7 cellular contexts compared by ENCODE assay signal in genomic region chr3:152471814-152472605, GRCh38.
DNase-seq lines count a peak whose midpoint lies in the region; TF ChIP-seq lines count a peak whose summit lies in the region.

No MANE protein-coding gene starts in this region.

- H3K27me3 ChIP-seq in WERI-Rb-1 (ENCODE audit: insufficient read depth, low read depth, severe bottlenecking): no peaks in the 10 kb centered on the region
- H3K27me3 ChIP-seq in breast epithelium: no peaks in the 10 kb centered on the region
- no peaks in the 10 kb centered on the region for H3K27me3 ChIP-seq in kidney epithelial cell (ENCODE audit: control insufficient read depth, insufficient read depth, low read length)

- H3K4me3 ChIP-seq in HFF-Myc (replicated peaks; ENCODE audit: low read depth, low read length) (no peak overlapping the region), WERI-Rb-1 (ENCODE audit: low read depth, low read length) (no peak overlapping the region), breast epithelium (peak overlapping the region; percentile 22 to 46 (median 23)), kidney epithelial cell (ENCODE audit: low read depth, low read length) (no peak overlapping the region)

- no peak overlapping the region for H3K27ac ChIP-seq in WERI-Rb-1
- peak overlapping the region in 1 of 2 donors; percentile 33 for H3K27ac ChIP-seq in breast epithelium

- TF ChIP-seq POLR2A in breast epithelium (IDR thresholded peaks at IDR 0.05): no peak

- H3K9me3 ChIP-seq in WERI-Rb-1 (ENCODE audit: severe bottlenecking) (no peaks in the 10 kb centered on the region), breast epithelium (peaks cover 0 to 9% of the 10 kb centered on the region in 2 donors)

- H3K36me3 ChIP-seq in WERI-Rb-1 (no peaks in the 10 kb centered on the region), breast epithelium (no peaks in the 10 kb centered on the region), kidney epithelial cell (ENCODE audit: control insufficient read depth, insufficient read depth, low read length) (no peaks in the 10 kb centered on the region)

- TF ChIP-seq CTCF in GM12873 (IDR thresholded peaks at IDR 0.05; ENCODE audit: insufficient read depth, low read depth, low read length, missing control alignments): peak; percentile 65
- peak; percentile 65 for TF ChIP-seq CTCF in HFF-Myc (IDR thresholded peaks at IDR 0.05; ENCODE audit: low read depth, low read length, missing control alignments)
- TF ChIP-seq CTCF in WERI-Rb-1 (IDR thresholded peaks at IDR 0.05; ENCODE audit: low read depth, low read length): peak; percentile 53
- TF ChIP-seq CTCF in breast epithelium (IDR thresholded peaks at IDR 0.05): peak; percentile 56 to 67 (median 59)
- peak; percentile 58 for TF ChIP-seq CTCF in kidney epithelial cell (IDR thresholded peaks at IDR 0.05; ENCODE audit: insufficient read depth, low read length, poor library complexity, severe bottlenecking)

- intact Hi-C loops in breast epithelium (cut with DNase I; ENCODE audit: low total_unique reads): no loop called here

- no peaks in the 10 kb centered on the region for H3K4me1 ChIP-seq in breast epithelium

- DNase-seq in HFF-Myc (ENCODE audit: extremely low read depth, low read depth) (peak; percentile 33), NCI-H1105 (lab: John Stamatoyannopoulos, UW) (peak; percentile 65), WERI-Rb-1 (peak; percentile 20), breast epithelium (ENCODE audit: low spot score in 2 of 2) (peak in 1 of 2 donors; percentile 53), kidney epithelial cell (ENCODE audit: low read depth) (no peak)
- DNase-seq in stimulated activated CD4-positive, alpha-beta T cell treated with anti-CD3 and anti-CD28 coated beads, Interleukin-2, amount 100 ng/mL, for 24 hours: peak; percentile 74 to 77

Comparison
In these comparisons a context has a peak if more than half of its experiments do, and no peak if none do; other contexts are left out.
1. H3K4me3 ChIP-seq: peak in breast epithelium (3 of 3); none in HFF-Myc (single experiment), WERI-Rb-1 (single experiment) and kidney epithelial cell (single experiment).
2. Peak in every context shown above with its lines, with median percentiles within 50 percentile points of each other: CTCF ChIP-seq.